In genomic region chr12:43988838-43989560, GRCh38 we compare ENCODE assay signal across 10 cellular contexts.
DNase-seq lines count a peak whose midpoint lies in the region; ATAC-seq and TF ChIP-seq lines count a peak whose summit lies in the region.
"Had no signal": no experiment of that assay in that cellular context is flagged by ENCODE, and none has a peak within 500 bp of the region (broad histone marks: within the 10 kb centered on the region; RNA-seq: fewer than 3 reads in every experiment).

No MANE protein-coding gene starts in this region.

- peak overlapping the region; percentile 11; the same call in 1 of the 2 replicates for H3K27ac Mint-ChIP-seq in HFFc6

- no peaks in the 10 kb centered on the region for H3K36me3 ChIP-seq in uterus
- H3K36me3 ChIP-seq: right atrium auricular region had no signal

- no peak for TF ChIP-seq CTCF in HFFc6 (IDR thresholded peaks at IDR 0.05)
- no peak for TF ChIP-seq CTCF in uterus (IDR thresholded peaks at IDR 0.05)

- no peak overlapping the region for H3K27ac ChIP-seq in uterus
- H3K27ac ChIP-seq: right atrium auricular region, VCaP had no signal

- intact Hi-C loops in uterus (cut with DNase I; ENCODE audit: low total_unique reads): no loop called here

- no peaks in the 10 kb centered on the region for H3K27me3 ChIP-seq in uterus
- H3K27me3 ChIP-seq: right atrium auricular region had no signal

- TF ChIP-seq POLR2A in uterus (IDR thresholded peaks at IDR 0.05): no peak

- no peaks in the 10 kb centered on the region for H3K9me3 Mint-ChIP-seq in HFFc6

- no peaks in the 10 kb centered on the region for H3K4me1 ChIP-seq in uterus
- H3K4me1 ChIP-seq: right atrium auricular region had no signal

- no peaks in the 10 kb centered on the region for H3K27me3 Mint-ChIP-seq in HFFc6 (ENCODE audit: insufficient read depth)

- DNase-seq in NOMO-1 treated with DMSO at 0.1 percent for 48 hours (lab: John Stamatoyannopoulos, UW; ENCODE audit: unreplicated experiment): peak; percentile 56
- DNase-seq in NOMO-1 treated with dmso at 0.1 percent for 144 hours (lab: John Stamatoyannopoulos, UW; ENCODE audit: unreplicated experiment): no peak
- DNase-seq in HFFc6: no peak
- peak; percentile 33 to 42 for DNase-seq in lung microvascular endothelial cell (ENCODE audit: low read depth in 2 of 2)
- no peak for DNase-seq in uterus
- DNase-seq in DMS153 treated with DMSO at 0.1 percent for 48 hours (lab: John Stamatoyannopoulos, UW; ENCODE audit: unreplicated experiment): no peak
- DNase-seq in NCI-H345 (lab: John Stamatoyannopoulos, UW): no peak

- no peaks in the 10 kb centered on the region for H3K9me3 ChIP-seq in uterus
- H3K9me3 ChIP-seq: right atrium auricular region had no signal

- peak overlapping the region; percentile 33 for H3K4me3 Mint-ChIP-seq in HFFc6

- ATAC-seq in HG03558 (IDR thresholded peaks at IDR 0.05; ENCODE audit: extremely low read depth, unreplicated experiment): peak; percentile 96

- H3K36me3 Mint-ChIP-seq in HFFc6 (ENCODE audit: low read depth): no peaks in the 10 kb centered on the region

- peaks cover 31% of the 10 kb centered on the region for H3K4me1 Mint-ChIP-seq in HFFc6 (ENCODE audit: low read depth)

- no peak overlapping the region for H3K4me3 ChIP-seq in uterus
- H3K4me3 ChIP-seq: right atrium auricular region had no signal

Comparison
In these comparisons a context has a peak if more than half of its experiments do, and no peak if none do; other contexts are left out.
1. DNase-seq: peak in NOMO-1 treated with DMSO at 0.1 percent for 48 hours (single experiment) and lung microvascular endothelial cell (2 of 2); none in NOMO-1 treated with dmso at 0.1 percent for 144 hours (single experiment), HFFc6 (single experiment), uterus (0 of 2), DMS153 treated with DMSO at 0.1 percent for 48 hours (single experiment) and NCI-H345 (single experiment).